In the genomic region with DNA sequence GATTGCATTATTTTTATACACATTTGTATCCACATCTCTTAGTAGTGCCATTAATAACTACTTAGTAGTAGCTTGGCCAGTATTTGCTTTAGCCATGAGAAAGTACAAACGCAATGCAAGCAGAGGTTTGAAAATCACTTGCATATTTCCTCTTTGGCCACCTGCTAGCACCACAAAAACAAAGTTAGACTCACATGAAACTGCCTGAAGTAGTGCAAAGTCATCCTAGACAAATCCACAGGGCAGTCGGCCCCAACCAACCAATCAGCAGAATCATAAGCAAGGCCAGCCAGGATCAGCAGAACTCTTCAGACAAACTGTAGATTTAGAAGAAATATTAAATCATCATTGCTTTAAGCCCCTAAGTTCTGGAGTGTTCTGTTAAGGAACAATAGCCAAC, we compare ENCODE assay signal across 5 cellular contexts.
"Had no signal": no experiment of that assay in that cellular context is flagged by ENCODE, and none has a peak within 500 bp of the region (broad histone marks: within the 10 kb centered on the region; RNA-seq: fewer than 3 reads in every experiment).

No MANE protein-coding gene starts in this region.

- DNase-seq: GM23248, GOT3, H7, HFFc6, IMR-90 had no signal
